In genomic region chr7:963236-964078, GRCh38 we compare ENCODE assay signal across 8 cellular contexts. TPM values are rescaled to one million over a fixed set of nuclear protein-coding genes. Genes with fewer than 3 reads are reported as not detected.
A peak's percentile ranks its signal among the peaks of the same experiment; 100 is the strongest.
DNase-seq lines count a peak whose midpoint lies in the region; ATAC-seq and TF ChIP-seq lines count a peak whose summit lies in the region.

No MANE protein-coding gene starts in this region.

- H3K27ac ChIP-seq in RWPE1 (no peak overlapping the region), gastroesophageal sphincter (peak overlapping the region in 3 of 4 donors; percentile 88 to 90 (median 88))

- H3K4me3 ChIP-seq in gastroesophageal sphincter: no peak overlapping the region

- H3K4me1 ChIP-seq in gastroesophageal sphincter: peaks cover 0 to 57% (median 25%) of the 10 kb centered on the region in 3 donors

- TF ChIP-seq CTCF in RWPE1 (conservative IDR thresholded peaks at IDR 0.05; ENCODE audit: low read depth) (0 out of 2 replicates have a peak, but pooled peaks have one; percentile 7), gastroesophageal sphincter (IDR thresholded peaks at IDR 0.05) (peak in 1 of 4 experiments; percentile 10)

- no peak for TF ChIP-seq EP300 in gastroesophageal sphincter (IDR thresholded peaks at IDR 0.05)

- intact Hi-C loops in activated CD4-positive, alpha-beta T cell treated with anti-CD3 and anti-CD28 coated beads, Interleukin-2, amount 10 ng/mL, durations not matched to agents 24 days and 14 days (cut with micrococcal nuclease): no loop called here

- H3K27ac Mint-ChIP-seq in activated CD4-positive, alpha-beta T cell treated with anti-CD3 and anti-CD28 coated beads, Interleukin-2, amount 10 ng/mL, durations not matched to agents 24 days and 14 days: no peak overlapping the region

- ATAC-seq in gastroesophageal sphincter: no peak
- ATAC-seq in stimulated activated naive CD8-positive, alpha-beta T cell treated with anti-CD3 and anti-CD28 coated beads, Interleukin-15, Interleukin-2, amounts not matched to agents 100 U/mL and 50 U/mL, for 24 hours: no peak
- no peak for ATAC-seq in HG03280 (IDR thresholded peaks at IDR 0.05; ENCODE audit: unreplicated experiment)

- H3K9me3 ChIP-seq in gastroesophageal sphincter: no peaks in the 10 kb centered on the region

- DNase-seq in activated CD4-positive, alpha-beta T cell treated with anti-CD3 and anti-CD28 coated beads, Interleukin-2, amount 50 U/mL, for 1 hour: peak; percentile 20
- no peak for DNase-seq in activated CD4-positive, alpha-beta T cell treated with anti-CD3 and anti-CD28 coated beads, Interleukin-2, amount 10 ng/mL, durations not matched to agents 24 days and 14 days
- DNase-seq in RWPE1 (ENCODE audit: low spot score) (no peak), NCI-H526 treated with DMSO at 0.1 percent for 48 hours (lab: John Stamatoyannopoulos, UW) (no peak), cerebellar cortex (ENCODE audit: low spot score) (no peak)
- peak; percentile 26 for DNase-seq in stimulated activated naive CD8-positive, alpha-beta T cell treated with anti-CD3 and anti-CD28 coated beads, Interleukin-15, Interleukin-2, amounts not matched to agents 100 U/mL and 50 U/mL, for 24 hours

- H3K36me3 Mint-ChIP-seq in activated CD4-positive, alpha-beta T cell treated with anti-CD3 and anti-CD28 coated beads, Interleukin-2, amount 10 ng/mL, durations not matched to agents 24 days and 14 days (ENCODE audit: low read depth): peaks cover 14% of the 10 kb centered on the region

- peaks cover 3% of the 10 kb centered on the region for H3K27me3 Mint-ChIP-seq in activated CD4-positive, alpha-beta T cell treated with anti-CD3 and anti-CD28 coated beads, Interleukin-2, amount 10 ng/mL, durations not matched to agents 24 days and 14 days

- H3K27me3 ChIP-seq in gastroesophageal sphincter: no peaks in the 10 kb centered on the region

- H3K4me3 Mint-ChIP-seq in activated CD4-positive, alpha-beta T cell treated with anti-CD3 and anti-CD28 coated beads, Interleukin-2, amount 10 ng/mL, durations not matched to agents 24 days and 14 days: no peak overlapping the region

- CTCF ChIA-PET in RWPE1 (lab: Yijun Ruan, JAX): interaction anchor here (0.6 kb wide), 1 partner anchor 100 kb away, joined by 4 read pairs; no protein-coding TSS in a partner anchor

- POLR2A ChIA-PET in RWPE1 (lab: Yijun Ruan, JAX; ENCODE audit: low non-redundant PET): no interaction called here

- peaks cover 6% of the 10 kb centered on the region for H3K4me1 Mint-ChIP-seq in activated CD4-positive, alpha-beta T cell treated with anti-CD3 and anti-CD28 coated beads, Interleukin-2, amount 10 ng/mL, durations not matched to agents 24 days and 14 days

- H3K36me3 ChIP-seq in gastroesophageal sphincter: peaks cover 0 to 21% of the 10 kb centered on the region in 2 donors

- WGBS in gastroesophageal sphincter (ENCODE audit: low coverage in 1 of 2), 2 donors: 31% methylated on average over 7 of the region's 37 CpGs; no CpG with 5 or more reads in 1 of the 2 donors

- no peak for TF ChIP-seq POLR2A in gastroesophageal sphincter (IDR thresholded peaks at IDR 0.05)

- H3K9me3 Mint-ChIP-seq in activated CD4-positive, alpha-beta T cell treated with anti-CD3 and anti-CD28 coated beads, Interleukin-2, amount 10 ng/mL, durations not matched to agents 24 days and 14 days: no peaks in the 10 kb centered on the region

RNA-seq across cellular contexts. Expression of gene ADAP1, which starts 9.0 kb away (rescaled TPM):
- total RNA-seq in activated CD4-positive, alpha-beta T cell treated with anti-CD3 and anti-CD28 coated beads, Interleukin-2, amount 10 ng/mL, durations not matched to agents 24 days and 14 days: 65.9 and 70.2 TPM in 2 replicates
- 100 to 1,000 TPM in 1 of 4 donors, 10 to 100 TPM in 3; 44.8 to 106 (median 60.1) TPM for total RNA-seq in gastroesophageal sphincter

RNA-seq across cellular contexts. Expression of gene COX19, which starts 11.9 kb away (rescaled TPM):
- total RNA-seq in activated CD4-positive, alpha-beta T cell treated with anti-CD3 and anti-CD28 coated beads, Interleukin-2, amount 10 ng/mL, durations not matched to agents 24 days and 14 days: 15.3 and 22.4 TPM in 2 replicates
- total RNA-seq in gastroesophageal sphincter: 10 to 100 TPM in 3 of 4 donors, 1 to 10 TPM in 1; 6.0 to 16.7 (median 12.0) TPM

RNA-seq across cellular contexts. Expression of gene CYP2W1, which starts 19.5 kb away (rescaled TPM):
- not detected in 2 replicates for total RNA-seq in activated CD4-positive, alpha-beta T cell treated with anti-CD3 and anti-CD28 coated beads, Interleukin-2, amount 10 ng/mL, durations not matched to agents 24 days and 14 days
- not detected for total RNA-seq in gastroesophageal sphincter

Comparison
In these comparisons a context has a peak if more than half of its experiments do, and no peak if none do; other contexts are left out.
1. DNase-seq: peak in activated CD4-positive, alpha-beta T cell treated with anti-CD3 and anti-CD28 coated beads, Interleukin-2, amount 50 U/mL, for 1 hour (single experiment) and stimulated activated naive CD8-positive, alpha-beta T cell treated with anti-CD3 and anti-CD28 coated beads, Interleukin-15, Interleukin-2, amounts not matched to agents 100 U/mL and 50 U/mL, for 24 hours (single experiment); none in activated CD4-positive, alpha-beta T cell treated with anti-CD3 and anti-CD28 coated beads, Interleukin-2, amount 10 ng/mL, durations not matched to agents 24 days and 14 days (single experiment), RWPE1 (single experiment), NCI-H526 treated with DMSO at 0.1 percent for 48 hours (single experiment) and cerebellar cortex (single experiment).